7 cellular contexts compared by ENCODE assay signal in genomic region chr16:68396481-68396880, GRCh38. TPM values are rescaled to one million over a fixed set of nuclear protein-coding genes. Genes with fewer than 3 reads are reported as not detected.
DNase-seq lines count a peak whose midpoint lies in the region; ATAC-seq and TF ChIP-seq lines count a peak whose summit lies in the region.

No MANE protein-coding gene starts in this region.

- TF ChIP-seq CTCF in LNCaP clone FGC (IDR thresholded peaks at IDR 0.05; ENCODE audit: control insufficient read depth, extremely low read depth, insufficient read depth), result peak; percentile 87
- peak; percentile 54 for TF ChIP-seq CTCF in fibroblast of mammary gland (conservative IDR thresholded peaks at IDR 0.05; ENCODE audit: control insufficient read depth, insufficient read depth, low read depth, low read length)
- peak; percentile 52 to 80 (median 71) for TF ChIP-seq CTCF in spleen (IDR thresholded peaks at IDR 0.05 in 8 of 11, conservative IDR thresholded peaks at IDR 0.05 in 3 of 11)

- no peak for TF ChIP-seq POLR2A in spleen (IDR thresholded peaks at IDR 0.05)

- no peaks in the 10 kb centered on the region for H3K9me3 ChIP-seq in spleen

- ATAC-seq in GM21723 (IDR thresholded peaks at IDR 0.05; ENCODE audit: unreplicated experiment) (no peak), HG03196 (IDR thresholded peaks at IDR 0.05; ENCODE audit: unreplicated experiment) (no peak)

- H3K4me1 ChIP-seq in spleen, result no peaks in the 10 kb centered on the region

- intact Hi-C loops in spleen (cut with DNase I; ENCODE audit: low total_unique reads), result loop anchor here (5.0 kb wide), 1 partner anchor 116 kb away; no protein-coding TSS in a partner anchor

- peak; percentile 81 for DNase-seq in GM03348 (ENCODE audit: low spot score)
- DNase-seq in LNCaP clone FGC (ENCODE audit: low read depth), result no peak
- peak; percentile 28 for DNase-seq in activated T-cell treated with anti-CD3 and anti-CD28 coated beads for 24 hours (ENCODE audit: low read depth)
- DNase-seq in fibroblast of mammary gland (ENCODE audit: low read depth), result peak; percentile 47
- DNase-seq in spleen, result peak; percentile 51

- no peak overlapping the region for H3K27ac ChIP-seq in spleen

- H3K4me3 ChIP-seq in LNCaP clone FGC (ENCODE audit: low read depth, low read length) (no peak overlapping the region), fibroblast of mammary gland (ENCODE audit: control insufficient read depth, low read depth, low read length) (no peak overlapping the region), spleen (no peak overlapping the region)

- no peaks in the 10 kb centered on the region for H3K36me3 ChIP-seq in spleen

- WGBS in spleen, 5 donors, result 29 to 41% (median 32%) methylated on average over 6 of the region's 6 CpGs

- no peaks in the 10 kb centered on the region for H3K27me3 ChIP-seq in spleen (replicated peaks in 1 of 7)

RNA-seq across cellular contexts. Expression of gene SMPD3, which starts 51.8 kb away (rescaled TPM):
- total RNA-seq in spleen, result 1 to 10 TPM in 6 of 7 donors, under 1 TPM in 1; 0.66 to 6.5 (median 2.9) TPM
- polyA plus RNA-seq in spleen, result 1 to 10 TPM in 2 of 3 donors, under 1 TPM in 1; 0.86 to 1.4 (median 1.3) TPM
